ENCODE assay signal across 1 cellular context in the genomic region with DNA sequence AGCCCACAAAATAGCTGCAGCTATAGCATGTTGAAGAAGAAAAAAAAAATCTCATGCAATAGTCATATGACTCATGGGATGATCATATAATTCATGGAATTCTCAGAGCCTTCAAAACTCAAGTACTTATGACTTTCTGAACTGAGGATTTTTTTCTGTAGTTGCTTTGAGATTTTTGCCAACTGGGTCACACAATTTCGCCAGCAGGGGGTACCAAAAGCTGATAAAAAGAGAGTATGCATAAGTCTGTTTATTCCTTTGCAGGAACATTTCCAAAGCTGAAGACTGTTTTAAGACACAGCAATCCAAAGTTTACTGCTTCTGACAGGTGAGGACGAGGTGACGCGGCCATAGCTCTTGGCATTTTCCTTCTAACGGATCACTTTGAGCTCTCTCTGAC.
TF ChIP-seq lines count a peak whose summit lies in the region.

No MANE protein-coding gene starts in this region.

TF ChIP-seq in GM12878, 131 proteins besides CTCF, POLR2A, EP300 and RAD21 (continued from another document):
- TF ChIP-seq REST (IDR thresholded peaks at IDR 0.05; ENCODE audit: low read depth, low read length) (no peak), NRF1 (conservative IDR thresholded peaks at IDR 0.05; ENCODE audit: low read depth, low read length) (no peak)
- TF ChIP-seq, protein P1, sequence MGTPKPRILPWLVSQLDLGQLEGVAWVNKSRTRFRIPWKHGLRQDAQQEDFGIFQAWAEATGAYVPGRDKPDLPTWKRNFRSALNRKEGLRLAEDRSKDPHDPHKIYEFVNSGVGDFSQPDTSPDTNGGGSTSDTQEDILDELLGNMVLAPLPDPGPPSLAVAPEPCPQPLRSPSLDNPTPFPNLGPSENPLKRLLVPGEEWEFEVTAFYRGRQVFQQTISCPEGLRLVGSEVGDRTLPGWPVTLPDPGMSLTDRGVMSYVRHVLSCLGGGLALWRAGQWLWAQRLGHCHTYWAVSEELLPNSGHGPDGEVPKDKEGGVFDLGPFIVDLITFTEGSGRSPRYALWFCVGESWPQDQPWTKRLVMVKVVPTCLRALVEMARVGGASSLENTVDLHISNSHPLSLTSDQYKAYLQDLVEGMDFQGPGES (IDR thresholded peaks at IDR 0.05), result no peak
